ENCODE assay signal across 22 cellular contexts in genomic region chr2:217805679-217806479, GRCh38.
A peak's percentile ranks its signal among the peaks of the same experiment; 100 is the strongest.
DNase-seq lines count a peak whose midpoint lies in the region; ATAC-seq and TF ChIP-seq lines count a peak whose summit lies in the region.
"Had no signal": no experiment of that assay in that cellular context is flagged by ENCODE, and none has a peak within 500 bp of the region (broad histone marks: within the 10 kb centered on the region; RNA-seq: fewer than 3 reads in every experiment).

No MANE protein-coding gene starts in this region.

- no peak overlapping the region for H3K4ac ChIP-seq in trophoblast cell (ENCODE audit: low read depth, low read length)

- no peak overlapping the region for H2BK5ac ChIP-seq in trophoblast cell (ENCODE audit: low read depth, low read length, poor library complexity)

- H3K4me2 ChIP-seq in trophoblast cell (ENCODE audit: low read length): no peak overlapping the region
- H3K4me2 ChIP-seq: A549 had no signal

- no peak for TF ChIP-seq POLR2A in uterus (IDR thresholded peaks at IDR 0.05)

- no peak overlapping the region for H2BK120ac ChIP-seq in trophoblast cell (ENCODE audit: insufficient read depth, low read length, poor library complexity)

- no peak overlapping the region for H3K18ac ChIP-seq in trophoblast cell (ENCODE audit: low read length)

- no peaks in the 10 kb centered on the region for H3K4me1 ChIP-seq in trophoblast cell (ENCODE audit: control insufficient read depth in 1 of 2, insufficient read depth in 2 of 2, low read length in 2 of 2)
- peaks cover 0 to 6% of the 10 kb centered on the region in 2 donors for H3K4me1 ChIP-seq in uterus
- H3K4me1 ChIP-seq: A549, thyroid gland had no signal

- H2AFZ ChIP-seq in trophoblast cell (ENCODE audit: insufficient read depth, low read length, poor library complexity): no peak overlapping the region
- H2AFZ ChIP-seq: GM23248 had no signal

- no peak for TF ChIP-seq CTCF in uterus (IDR thresholded peaks at IDR 0.05)

- H3K79me2 ChIP-seq in trophoblast cell (ENCODE audit: control insufficient read depth, insufficient read depth, low read length, poor library complexity): no peaks in the 10 kb centered on the region

- no peak overlapping the region for H2AK5ac ChIP-seq in trophoblast cell (ENCODE audit: low read length)

- no peaks in the 10 kb centered on the region for H3K27me3 ChIP-seq in trophoblast cell (ENCODE audit: insufficient read depth, low read length)
- H3K27me3 ChIP-seq in uterus: no peaks in the 10 kb centered on the region
- H3K27me3 ChIP-seq: thyroid gland had no signal

- H4K12ac ChIP-seq in trophoblast cell (ENCODE audit: low read depth, low read length): no peak overlapping the region

- DNase-seq in Right ventricle myocardium superior (peak; percentile 35), Right ventricle myocardium inferior (ENCODE audit: missing footprints) (no peak), left cardiac atrium (peak; percentile 9), trophoblast cell (no peak), uterus (no peak), NCI-H1105 treated with DMSO at 0.1 percent for 48 hours (lab: John Stamatoyannopoulos, UW) (no peak)
- DNase-seq: activated CD4-positive, alpha-beta memory T cell treated with anti-CD3 and anti-CD28 coated beads, Interleukin-2, amount 10 ng/mL, durations not matched to agents 7 days and 5 days; amniotic stem cell; DND-41; GM23248; hippocampal formation; naive B cell; NCI-H1930; NCI-H69; PC-3; stimulated activated CD4-positive, alpha-beta T cell treated with anti-CD3 and anti-CD28 coated beads, Interleukin-1b, Interleukin-23, amount 100 ng/mL, for 48 hours; thyroid gland had no signal

- H3K23ac ChIP-seq in trophoblast cell (ENCODE audit: low read length): no peak overlapping the region

- H3K27ac ChIP-seq in trophoblast cell (ENCODE audit: low read depth, low read length): no peak overlapping the region
- peak overlapping the region; percentile 44 to 51 for H3K27ac ChIP-seq in uterus
- H3K27ac ChIP-seq: A549, C4-2B, GM23248 had no signal

- H3K79me1 ChIP-seq in trophoblast cell (ENCODE audit: low read length): no peaks in the 10 kb centered on the region

- H2BK12ac ChIP-seq in trophoblast cell (ENCODE audit: low read length): no peak overlapping the region

- H3K9ac ChIP-seq in trophoblast cell (ENCODE audit: low read length): no peak overlapping the region
- H3K9ac ChIP-seq: GM23248 had no signal

- intact Hi-C loops in Right ventricle myocardium superior (cut with DNase I) (no loop called here), Right ventricle myocardium inferior (cut with DNase I) (loop anchor here (10.0 kb wide), 1 partner anchor 49 kb away; no protein-coding TSS in a partner anchor), left cardiac atrium (cut with DNase I) (no loop called here), uterus (cut with DNase I; ENCODE audit: low total_unique reads) (no loop called here)

- H3K9me3 ChIP-seq in trophoblast cell (ENCODE audit: insufficient read depth, low read depth, low read length) (no peaks in the 10 kb centered on the region), uterus (no peaks in the 10 kb centered on the region)
- H3K9me3 ChIP-seq: A549, thyroid gland had no signal

- ATAC-seq in Right ventricle myocardium superior (ENCODE audit: poor library complexity): peak; percentile 3
- ATAC-seq in Right ventricle myocardium inferior: no peak
- no peak for ATAC-seq in left cardiac atrium
- ATAC-seq in HG02938 (IDR thresholded peaks at IDR 0.05; ENCODE audit: unreplicated experiment): no peak
- no peak for ATAC-seq in GM19397 (IDR thresholded peaks at IDR 0.05; ENCODE audit: unreplicated experiment)
- ATAC-seq: PC-3, SK-N-SH treated with all-trans-retinoic acid at 6 μM for 48 hours had no signal

- H3K4me3 ChIP-seq in trophoblast cell (ENCODE audit: low read depth, low read length) (peak overlapping the region; percentile 38), uterus (no peak overlapping the region)
- H3K4me3 ChIP-seq: A549, GM23248, thyroid gland had no signal

- no peak overlapping the region for H4K8ac ChIP-seq in trophoblast cell (ENCODE audit: low read depth, low read length)

- no peak overlapping the region for H3K14ac ChIP-seq in trophoblast cell (ENCODE audit: low read length)

- H4K91ac ChIP-seq in trophoblast cell (ENCODE audit: low read depth, low read length): no peak overlapping the region

- 100% methylated on average over 1 of the region's 8 CpGs for WGBS in trophoblast cell (ENCODE audit: extremely low coverage, insufficient coverage, insufficient read length)

- H3K36me3 ChIP-seq in trophoblast cell (ENCODE audit: control insufficient read depth in 1 of 2, insufficient read depth in 2 of 2, low read length in 2 of 2): no peaks in the 10 kb centered on the region
- no peaks in the 10 kb centered on the region for H3K36me3 ChIP-seq in uterus

Comparison
In these comparisons a context has a peak if more than half of its experiments do, and no peak if none do; other contexts are left out.
1. DNase-seq: peak in Right ventricle myocardium superior (single experiment) and left cardiac atrium (single experiment); none in Right ventricle myocardium inferior (single experiment), trophoblast cell (0 of 2), uterus (0 of 2) and NCI-H1105 treated with DMSO at 0.1 percent for 48 hours (single experiment).